ENCODE assay signal across 13 cellular contexts in the genomic region with DNA sequence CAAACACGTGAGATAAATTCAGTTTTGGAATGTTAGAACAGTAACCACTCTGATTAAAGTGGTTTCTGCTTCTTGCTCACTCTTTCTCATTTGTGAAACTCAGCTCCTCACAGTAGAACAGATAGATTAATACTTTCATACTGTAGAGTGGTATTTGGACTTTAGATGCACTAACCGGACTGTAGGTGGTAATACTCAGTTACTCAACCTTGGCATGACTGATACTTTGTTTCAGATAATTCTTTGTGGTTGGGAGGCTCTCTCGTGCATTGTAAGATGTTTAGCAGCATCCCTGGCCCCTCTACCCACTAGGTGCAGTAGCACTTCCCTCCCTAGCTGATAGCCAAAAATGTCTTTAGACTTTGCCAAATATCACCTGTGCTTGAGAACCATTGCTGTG. TPM values are rescaled to one million over a fixed set of nuclear protein-coding genes. Genes with fewer than 3 reads are reported as not detected.
DNase-seq lines count a peak whose midpoint lies in the region; ATAC-seq and TF ChIP-seq lines count a peak whose summit lies in the region.
"Had no signal": no experiment of that assay in that cellular context is flagged by ENCODE, and none has a peak within 500 bp of the region (broad histone marks: within the 10 kb centered on the region; RNA-seq: fewer than 3 reads in every experiment).

No MANE protein-coding gene starts in this region.

- no peaks in the 10 kb centered on the region for H3K4me1 ChIP-seq in BE2C
- H3K4me1 ChIP-seq: right lobe of liver had no signal

- CTCF ChIA-PET in activated CD4-positive, alpha-beta memory T cell treated with anti-CD3 and anti-CD28 coated beads for 36 hours (lab: Charles Lee): interaction anchor here (1.2 to 1.5 kb wide), 2 partner anchors 86 to 146 kb away, joined by 3 read pairs; no protein-coding TSS in a partner anchor

- DNase-seq in GM03348 (ENCODE audit: low spot score) (peak; percentile 14), BE2C (no peak), COR-L47 (lab: John Stamatoyannopoulos, UW) (no peak), left cardiac atrium (no peak)
- peak; percentile 7 for DNase-seq in activated naive CD8-positive, alpha-beta T cell treated with anti-CD3 and anti-CD28 coated beads for 36 hours
- no peak for DNase-seq in activated CD4-positive, alpha-beta memory T cell treated with anti-CD3 and anti-CD28 coated beads for 36 hours
- DNase-seq: CD8-positive, alpha-beta memory T cell; gastrocnemius medialis; NCI-H2029 treated with DMSO at 0.1 percent for 48 hours; right lobe of liver had no signal

- ATAC-seq in GM19025 (IDR thresholded peaks at IDR 0.05; ENCODE audit: low read depth, unreplicated experiment): peak; percentile 51
- peak; percentile 77 for ATAC-seq in HG02885 (IDR thresholded peaks at IDR 0.05; ENCODE audit: poor library complexity, unreplicated experiment)
- ATAC-seq in left cardiac atrium: no peak
- ATAC-seq: gastrocnemius medialis had no signal

- intact Hi-C loops in activated CD4-positive, alpha-beta memory T cell treated with anti-CD3 and anti-CD28 coated beads for 36 hours (cut with micrococcal nuclease): no loop called here
- intact Hi-C loops in left cardiac atrium (cut with DNase I): no loop called here

- POLR2A ChIA-PET in activated CD4-positive, alpha-beta memory T cell treated with anti-CD3 and anti-CD28 coated beads for 36 hours (lab: Charles Lee): interaction anchor here (1.0 kb wide), 1 partner anchor 112 kb away, joined by 3 read pairs; no protein-coding TSS in a partner anchor

- H3K4me3 ChIP-seq in BE2C (ENCODE audit: low read depth, low read length): no peak overlapping the region
- H3K4me3 ChIP-seq: cardiac muscle cell, gastrocnemius medialis, right lobe of liver had no signal

- no peaks in the 10 kb centered on the region for H3K9me3 ChIP-seq in BE2C
- H3K9me3 ChIP-seq: gastrocnemius medialis, right lobe of liver had no signal

- H3K4me1 Mint-ChIP-seq in activated naive CD8-positive, alpha-beta T cell treated with anti-CD3 and anti-CD28 coated beads for 36 hours: peaks cover 21% of the 10 kb centered on the region
- H3K4me1 Mint-ChIP-seq in activated CD4-positive, alpha-beta memory T cell treated with anti-CD3 and anti-CD28 coated beads for 36 hours (ENCODE audit: low read depth): peaks cover 20% of the 10 kb centered on the region

- H3K27me3 ChIP-seq in BE2C: no peaks in the 10 kb centered on the region
- H3K27me3 ChIP-seq: cardiac muscle cell, gastrocnemius medialis, right lobe of liver had no signal

- H3K4me3 Mint-ChIP-seq in activated naive CD8-positive, alpha-beta T cell treated with anti-CD3 and anti-CD28 coated beads for 36 hours: no peak overlapping the region
- H3K4me3 Mint-ChIP-seq in activated CD4-positive, alpha-beta memory T cell treated with anti-CD3 and anti-CD28 coated beads for 36 hours: no peak overlapping the region
- H3K4me3 Mint-ChIP-seq: CD8-positive, alpha-beta memory T cell had no signal

- H3K9me3 Mint-ChIP-seq in activated naive CD8-positive, alpha-beta T cell treated with anti-CD3 and anti-CD28 coated beads for 36 hours: no peaks in the 10 kb centered on the region
- H3K9me3 Mint-ChIP-seq in activated CD4-positive, alpha-beta memory T cell treated with anti-CD3 and anti-CD28 coated beads for 36 hours: no peaks in the 10 kb centered on the region
- H3K9me3 Mint-ChIP-seq: CD8-positive, alpha-beta memory T cell had no signal

- H3K27me3 Mint-ChIP-seq in activated naive CD8-positive, alpha-beta T cell treated with anti-CD3 and anti-CD28 coated beads for 36 hours: no peaks in the 10 kb centered on the region
- no peaks in the 10 kb centered on the region for H3K27me3 Mint-ChIP-seq in activated CD4-positive, alpha-beta memory T cell treated with anti-CD3 and anti-CD28 coated beads for 36 hours
- H3K27me3 Mint-ChIP-seq: CD8-positive, alpha-beta memory T cell had no signal

- H3K36me3 ChIP-seq in BE2C: no peaks in the 10 kb centered on the region
- H3K36me3 ChIP-seq: cardiac muscle cell, gastrocnemius medialis, right lobe of liver had no signal

- H3K36me3 Mint-ChIP-seq in activated naive CD8-positive, alpha-beta T cell treated with anti-CD3 and anti-CD28 coated beads for 36 hours: peaks cover 2% of the 10 kb centered on the region
- peaks cover 3% of the 10 kb centered on the region for H3K36me3 Mint-ChIP-seq in activated CD4-positive, alpha-beta memory T cell treated with anti-CD3 and anti-CD28 coated beads for 36 hours

- H3K27ac Mint-ChIP-seq in activated naive CD8-positive, alpha-beta T cell treated with anti-CD3 and anti-CD28 coated beads for 36 hours: peak overlapping the region; percentile 62
- H3K27ac Mint-ChIP-seq in activated CD4-positive, alpha-beta memory T cell treated with anti-CD3 and anti-CD28 coated beads for 36 hours: no peak overlapping the region

- TF ChIP-seq CTCF in BE2C (IDR thresholded peaks at IDR 0.05; ENCODE audit: low read depth, low read length): no peak

RNA-seq across cellular contexts. Expression of a gene that starts 37.6 kb away (rescaled TPM):
- 10 to 100 TPM; 15.3 to 15.5 TPM for total RNA-seq in activated naive CD8-positive, alpha-beta T cell treated with anti-CD3 and anti-CD28 coated beads for 36 hours
- polyA plus RNA-seq in BE2C (2012; ENCODE audit: insufficient read depth, insufficient read length, low read depth): 15.3 TPM
- 10 to 100 TPM; 17.7 to 19.3 TPM for total RNA-seq in activated CD4-positive, alpha-beta memory T cell treated with anti-CD3 and anti-CD28 coated beads for 36 hours
- total RNA-seq in left cardiac atrium: 10 to 100 TPM; 16.1 to 21.1 TPM

Comparison
In these comparisons a context has a peak if more than half of its experiments do, and no peak if none do; other contexts are left out.
1. DNase-seq: peak in GM03348 (single experiment) and activated naive CD8-positive, alpha-beta T cell treated with anti-CD3 and anti-CD28 coated beads for 36 hours (single experiment); none in BE2C (single experiment), activated CD4-positive, alpha-beta memory T cell treated with anti-CD3 and anti-CD28 coated beads for 36 hours (single experiment), COR-L47 (single experiment) and left cardiac atrium (single experiment).
2. ATAC-seq: peak in GM19025 (single experiment) and HG02885 (single experiment); none in left cardiac atrium (0 of 2).